1 cellular context compared by ENCODE assay signal in genomic region chr16:75534560-75535205, GRCh38.
TF ChIP-seq lines count a peak whose summit lies in the region.

No MANE protein-coding gene starts in this region.

TF ChIP-seq in HepG2, 621 proteins besides CTCF, POLR2A, EP300 and RAD21:
- TF ChIP-seq RFXAP (CRISPR knock-in tag; IDR thresholded peaks at IDR 0.05; ENCODE audit: borderline replicate concordance), result no peak
- TF ChIP-seq ARHGAP35 (CRISPR knock-in tag; IDR thresholded peaks at IDR 0.05; ENCODE audit: borderline replicate concordance), result no peak
- TF ChIP-seq KLF15 (CRISPR knock-in tag; IDR thresholded peaks at IDR 0.05; ENCODE audit: borderline replicate concordance), result no peak
- no peak for TF ChIP-seq ZNF564 (CRISPR knock-in tag; IDR thresholded peaks at IDR 0.05)
- TF ChIP-seq, protein P1, sequence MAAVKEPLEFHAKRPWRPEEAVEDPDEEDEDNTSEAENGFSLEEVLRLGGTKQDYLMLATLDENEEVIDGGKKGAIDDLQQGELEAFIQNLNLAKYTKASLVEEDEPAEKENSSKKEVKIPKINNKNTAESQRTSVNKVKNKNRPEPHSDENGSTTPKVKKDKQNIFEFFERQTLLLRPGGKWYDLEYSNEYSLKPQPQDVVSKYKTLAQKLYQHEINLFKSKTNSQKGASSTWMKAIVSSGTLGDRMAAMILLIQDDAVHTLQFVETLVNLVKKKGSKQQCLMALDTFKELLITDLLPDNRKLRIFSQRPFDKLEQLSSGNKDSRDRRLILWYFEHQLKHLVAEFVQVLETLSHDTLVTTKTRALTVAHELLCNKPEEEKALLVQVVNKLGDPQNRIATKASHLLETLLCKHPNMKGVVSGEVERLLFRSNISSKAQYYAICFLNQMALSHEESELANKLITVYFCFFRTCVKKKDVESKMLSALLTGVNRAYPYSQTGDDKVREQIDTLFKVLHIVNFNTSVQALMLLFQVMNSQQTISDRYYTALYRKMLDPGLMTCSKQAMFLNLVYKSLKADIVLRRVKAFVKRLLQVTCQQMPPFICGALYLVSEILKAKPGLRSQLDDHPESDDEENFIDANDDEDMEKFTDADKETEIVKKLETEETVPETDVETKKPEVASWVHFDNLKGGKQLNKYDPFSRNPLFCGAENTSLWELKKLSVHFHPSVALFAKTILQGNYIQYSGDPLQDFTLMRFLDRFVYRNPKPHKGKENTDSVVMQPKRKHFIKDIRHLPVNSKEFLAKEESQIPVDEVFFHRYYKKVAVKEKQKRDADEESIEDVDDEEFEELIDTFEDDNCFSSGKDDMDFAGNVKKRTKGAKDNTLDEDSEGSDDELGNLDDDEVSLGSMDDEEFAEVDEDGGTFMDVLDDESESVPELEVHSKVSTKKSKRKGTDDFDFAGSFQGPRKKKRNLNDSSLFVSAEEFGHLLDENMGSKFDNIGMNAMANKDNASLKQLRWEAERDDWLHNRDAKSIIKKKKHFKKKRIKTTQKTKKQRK (IDR thresholded peaks at IDR 0.05; ENCODE audit: low read length), result no peak
- TF ChIP-seq, protein P2, sequence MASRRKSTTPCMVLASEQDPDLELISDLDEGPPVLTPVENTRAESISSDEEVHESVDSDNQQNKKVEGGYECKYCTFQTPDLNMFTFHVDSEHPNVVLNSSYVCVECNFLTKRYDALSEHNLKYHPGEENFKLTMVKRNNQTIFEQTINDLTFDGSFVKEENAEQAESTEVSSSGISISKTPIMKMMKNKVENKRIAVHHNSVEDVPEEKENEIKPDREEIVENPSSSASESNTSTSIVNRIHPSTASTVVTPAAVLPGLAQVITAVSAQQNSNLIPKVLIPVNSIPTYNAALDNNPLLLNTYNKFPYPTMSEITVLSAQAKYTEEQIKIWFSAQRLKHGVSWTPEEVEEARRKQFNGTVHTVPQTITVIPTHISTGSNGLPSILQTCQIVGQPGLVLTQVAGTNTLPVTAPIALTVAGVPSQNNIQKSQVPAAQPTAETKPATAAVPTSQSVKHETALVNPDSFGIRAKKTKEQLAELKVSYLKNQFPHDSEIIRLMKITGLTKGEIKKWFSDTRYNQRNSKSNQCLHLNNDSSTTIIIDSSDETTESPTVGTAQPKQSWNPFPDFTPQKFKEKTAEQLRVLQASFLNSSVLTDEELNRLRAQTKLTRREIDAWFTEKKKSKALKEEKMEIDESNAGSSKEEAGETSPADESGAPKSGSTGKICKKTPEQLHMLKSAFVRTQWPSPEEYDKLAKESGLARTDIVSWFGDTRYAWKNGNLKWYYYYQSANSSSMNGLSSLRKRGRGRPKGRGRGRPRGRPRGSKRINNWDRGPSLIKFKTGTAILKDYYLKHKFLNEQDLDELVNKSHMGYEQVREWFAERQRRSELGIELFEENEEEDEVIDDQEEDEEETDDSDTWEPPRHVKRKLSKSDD (CRISPR knock-in tag; IDR thresholded peaks at IDR 0.05; ENCODE audit: low read depth), result no peak
- TF ChIP-seq, protein P3, sequence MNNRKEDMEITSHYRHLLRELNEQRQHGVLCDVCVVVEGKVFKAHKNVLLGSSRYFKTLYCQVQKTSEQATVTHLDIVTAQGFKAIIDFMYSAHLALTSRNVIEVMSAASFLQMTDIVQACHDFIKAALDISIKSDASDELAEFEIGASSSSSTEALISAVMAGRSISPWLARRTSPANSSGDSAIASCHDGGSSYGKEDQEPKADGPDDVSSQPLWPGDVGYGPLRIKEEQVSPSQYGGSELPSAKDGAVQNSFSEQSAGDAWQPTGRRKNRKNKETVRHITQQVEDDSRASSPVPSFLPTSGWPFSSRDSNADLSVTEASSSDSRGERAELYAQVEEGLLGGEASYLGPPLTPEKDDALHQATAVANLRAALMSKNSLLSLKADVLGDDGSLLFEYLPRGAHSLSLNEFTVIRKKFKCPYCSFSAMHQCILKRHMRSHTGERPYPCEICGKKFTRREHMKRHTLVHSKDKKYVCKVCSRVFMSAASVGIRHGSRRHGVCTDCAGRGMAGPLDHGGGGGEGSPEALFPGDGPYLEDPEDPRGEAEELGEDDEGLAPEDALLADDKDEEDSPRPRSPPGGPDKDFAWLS (CRISPR knock-in tag; IDR thresholded peaks at IDR 0.05; ENCODE audit: borderline replicate concordance), result no peak
- no peak for TF ChIP-seq ZNF652 (CRISPR knock-in tag; IDR thresholded peaks at IDR 0.05; ENCODE audit: borderline replicate concordance, low read depth)
- TF ChIP-seq SIX4 (CRISPR knock-in tag; IDR thresholded peaks at IDR 0.05), result no peak
- no peak for TF ChIP-seq TEAD3 (CRISPR knock-in tag; optimal IDR thresholded peaks at IDR 0.05; ENCODE audit: borderline replicate concordance)
- TF ChIP-seq ZNF10 (CRISPR knock-in tag; IDR thresholded peaks at IDR 0.05; ENCODE audit: borderline replicate concordance, low read depth), result no peak
- no peak for TF ChIP-seq ZNF616 (CRISPR knock-in tag; IDR thresholded peaks at IDR 0.05; ENCODE audit: low read depth)
- no peak for TF ChIP-seq HMGXB3 (CRISPR knock-in tag; IDR thresholded peaks at IDR 0.05; ENCODE audit: borderline replicate concordance)
- no peak for TF ChIP-seq MXD1 (CRISPR knock-in tag; IDR thresholded peaks at IDR 0.05)
- TF ChIP-seq ZMAT3 (CRISPR knock-in tag; conservative IDR thresholded peaks at IDR 0.05), result no peak
- TF ChIP-seq MYPOP (CRISPR knock-in tag; IDR thresholded peaks at IDR 0.05), result no peak
- TF ChIP-seq FOXA3 (CRISPR knock-in tag; IDR thresholded peaks at IDR 0.05), result no peak
- no peak for TF ChIP-seq ZNF607 (CRISPR knock-in tag; IDR thresholded peaks at IDR 0.05; ENCODE audit: borderline replicate concordance)
- TF ChIP-seq MBNL3 (CRISPR knock-in tag; conservative IDR thresholded peaks at IDR 0.05), result no peak
